8 cellular contexts compared by ENCODE assay signal in the genomic region with DNA sequence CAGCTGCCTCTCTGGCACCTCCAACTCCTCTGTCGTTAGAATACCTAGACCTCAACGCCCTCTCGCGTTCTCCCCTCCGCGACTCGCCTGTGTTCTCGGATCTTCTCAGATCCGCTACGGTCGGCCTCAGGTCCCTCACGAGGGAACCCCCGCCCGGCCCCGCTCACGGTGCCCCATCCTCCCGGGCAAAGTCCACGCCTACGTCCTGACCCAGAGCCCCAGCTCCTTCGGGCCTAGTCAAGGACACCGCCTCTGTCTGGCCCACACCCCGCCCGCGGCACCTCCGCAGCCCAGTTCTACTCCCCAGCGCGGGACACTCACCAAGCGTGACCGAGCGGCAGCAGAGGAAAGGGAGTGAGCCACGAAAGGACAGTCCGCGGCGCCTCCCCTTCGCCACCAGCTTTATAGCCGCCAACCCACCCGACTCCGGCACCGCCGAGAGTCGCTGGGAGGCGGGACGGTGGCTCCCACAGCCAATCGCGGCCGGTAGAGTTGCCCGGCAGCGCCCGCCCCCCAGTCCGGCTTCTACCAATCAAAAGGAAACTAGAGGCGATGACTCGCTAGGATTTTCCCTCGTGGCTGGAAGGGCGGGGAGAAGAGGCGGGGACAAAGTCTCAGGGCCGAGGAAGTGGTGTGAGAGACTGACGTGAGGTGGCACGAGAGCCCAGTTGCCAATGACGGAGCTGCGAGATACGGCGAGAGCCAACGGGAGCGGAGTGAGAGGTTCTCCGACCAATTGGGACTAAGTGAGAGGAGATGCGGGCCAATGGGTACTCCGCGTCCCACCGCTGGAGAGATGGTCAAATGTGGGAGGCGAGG. TPM values are rescaled to one million over a fixed set of nuclear protein-coding genes. Genes with fewer than 3 reads are reported as not detected.
DNase-seq lines count a peak whose midpoint lies in the region; ATAC-seq and TF ChIP-seq lines count a peak whose summit lies in the region.

Gene HMGCS1, minus strand, starts transcription at position 378 of the 819 bp plus-strand sequence. CDS start 14,447 bp downstream, outside the sequence.

- peak within 1 kb of the TSS; percentile 79 for H3K4me3 ChIP-seq in neural progenitor cell

- peak within 1 kb of the TSS; percentile 97 for H3K27ac ChIP-seq in foreskin keratinocyte
- peak within 1 kb of the TSS; percentile 92 for H3K27ac ChIP-seq in neural progenitor cell

- H3K27me3 Mint-ChIP-seq in neural progenitor cell (ENCODE audit: insufficient read depth, low read depth) = peaks cover 9% of the 10 kb centered on the region

- peaks cover 31% of the 10 kb centered on the region for H3K36me3 Mint-ChIP-seq in neural progenitor cell

- H3K36me3 ChIP-seq in neural progenitor cell = peaks cover 5% of the 10 kb centered on the region

- in situ Hi-C loops in SK-MEL-5 (cut with HindIII; ENCODE audit: low pct_unique_long_range_greater_than_20kb, low sequenced_read_pairs) = no loop called here

- H4K20me1 ChIP-seq in neural progenitor cell (ENCODE audit: low read depth) = peaks cover 48% of the 10 kb centered on the region

- peaks cover 58% of the 10 kb centered on the region for H3K79me2 ChIP-seq in neural progenitor cell (ENCODE audit: low read depth)

- DNase-seq in GF-D8 (lab: John Stamatoyannopoulos, UW) (peak; percentile 98), HEK293T (ENCODE audit: extremely low spot score) (peak; percentile 92), MV-4-11 (lab: John Stamatoyannopoulos, UW) (peak; percentile 99), SK-MEL-5 (ENCODE audit: low read depth, low spot score) (peak; percentile 100), foreskin keratinocyte (peak; percentile 99 to 100), neural progenitor cell (ENCODE audit: low spot score) (peak; percentile 98), stromal cell of bone marrow (ENCODE audit: low read depth) (peak; percentile 99)
- peak; percentile 99 for DNase-seq in activated naive CD4-positive, alpha-beta T cell treated with Interleukin-2 at 50 U/mL for 16 hours

- peaks cover 26% of the 10 kb centered on the region for H3K9me3 Mint-ChIP-seq in neural progenitor cell

- peaks cover 44% of the 10 kb centered on the region for H3F3A ChIP-seq in neural progenitor cell (ENCODE audit: low read depth)

- no peaks in the 10 kb centered on the region for H3K9me3 ChIP-seq in neural progenitor cell (ENCODE audit: low read depth)

- peaks cover 53% of the 10 kb centered on the region for H3K4me1 Mint-ChIP-seq in neural progenitor cell

- CTCF ChIA-PET in HEK293T (lab: Yijun Ruan, JAX) = interaction anchor here (0.6 to 0.7 kb wide), 2 partner anchors 171 to 248 kb away, joined by 3 read pairs; no protein-coding TSS in a partner anchor

- POLR2A ChIA-PET in HEK293T (lab: Yijun Ruan, JAX) = interaction anchor here (0.7 to 2.6 kb wide), 8 partner anchors 98 to 434 kb away, joined by 3 to 18 read pairs (median 4); partner anchors contain the start of genes CCL28, TMEM267 and ZNF131

- TF ChIP-seq CTCF in foreskin keratinocyte (conservative IDR thresholded peaks at IDR 0.05) (no peak), neural progenitor cell (IDR thresholded peaks at IDR 0.05) (no peak)

- peaks cover 20% of the 10 kb centered on the region for H3K4me1 ChIP-seq in foreskin keratinocyte
- H3K4me1 ChIP-seq in neural progenitor cell = peaks cover 49% of the 10 kb centered on the region

- H3K27ac Mint-ChIP-seq in neural progenitor cell = peak within 1 kb of the TSS; percentile 99

- peak within 1 kb of the TSS; percentile 70 for H2AFZ ChIP-seq in neural progenitor cell (replicated peaks)

- peak within 1 kb of the TSS; percentile 81 for H3K9ac ChIP-seq in neural progenitor cell

- H3K4me3 Mint-ChIP-seq in neural progenitor cell = peak within 1 kb of the TSS; percentile 100

- ATAC-seq in foreskin keratinocyte = peak; percentile 93

- H3K4me2 ChIP-seq in neural progenitor cell = peak within 1 kb of the TSS; percentile 95

- H3K27me3 ChIP-seq in foreskin keratinocyte (no peaks in the 10 kb centered on the region), neural progenitor cell (no peaks in the 10 kb centered on the region)

TF ChIP-seq in HEK293T, 16 proteins besides CTCF, POLR2A, EP300 and RAD21:
- TF ChIP-seq BHLHE40 (IDR thresholded peaks at IDR 0.05; ENCODE audit: borderline replicate concordance) (no peak), ELF4 (IDR thresholded peaks at IDR 0.05) (no peak), FOXM1 (IDR thresholded peaks at IDR 0.05; ENCODE audit: borderline replicate concordance) (no peak), CTBP1 (IDR thresholded peaks at IDR 0.05; ENCODE audit: borderline replicate concordance) (no peak), ARNT (IDR thresholded peaks at IDR 0.05) (no peak), TARDBP (IDR thresholded peaks at IDR 0.05) (no peak), SP1 (IDR thresholded peaks at IDR 0.05) (no peak), L3MBTL2 (conservative IDR thresholded peaks at IDR 0.05) (peak; percentile 96), PKNOX1 (IDR thresholded peaks at IDR 0.05) (peak; percentile 99), HDGF (IDR thresholded peaks at IDR 0.05; ENCODE audit: borderline replicate concordance) (no peak), ZNF384 (IDR thresholded peaks at IDR 0.05) (no peak), FOXA1 (IDR thresholded peaks at IDR 0.05) (no peak), LEF1 (IDR thresholded peaks at IDR 0.05; ENCODE audit: borderline replicate concordance) (no peak), FOXK2 (IDR thresholded peaks at IDR 0.05) (no peak), NFRKB (IDR thresholded peaks at IDR 0.05) (no peak), SUZ12 (IDR thresholded peaks at IDR 0.05) (no peak)

RNA-seq across cellular contexts. Expression of gene HMGCS1, which starts in this region (rescaled TPM):
- total RNA-seq in SK-MEL-5 (2014; rRNA removed; shearing (Covaris generic)) = 35.4 and 37.4 TPM in 2 replicates
- polyA plus RNA-seq in SK-MEL-5 (2015; cell fraction: cytosol; rRNA removed) = 26.1 and 38.8 TPM in 2 replicates
- 68.4 and 90.0 TPM in 2 replicates for polyA plus RNA-seq in SK-MEL-5 (2015; cell fraction: nucleus; rRNA removed)
- 511 and 581 TPM in 2 replicates for total RNA-seq in foreskin keratinocyte
- polyA plus RNA-seq in foreskin keratinocyte = 190 and 257 TPM in 2 replicates
- 221 and 274 TPM in 2 replicates for total RNA-seq in neural progenitor cell (ENCODE audit: low replicate concordance)

Comparison
In these comparisons a context has a peak if more than half of its experiments do, and no peak if none do; other contexts are left out.
1. Peak in every context shown above with its lines: DNase-seq, ATAC-seq, H3K4me3 ChIP-seq and H3K27ac ChIP-seq.